ENCODE assay signal across 18 cellular contexts in the genomic region with DNA sequence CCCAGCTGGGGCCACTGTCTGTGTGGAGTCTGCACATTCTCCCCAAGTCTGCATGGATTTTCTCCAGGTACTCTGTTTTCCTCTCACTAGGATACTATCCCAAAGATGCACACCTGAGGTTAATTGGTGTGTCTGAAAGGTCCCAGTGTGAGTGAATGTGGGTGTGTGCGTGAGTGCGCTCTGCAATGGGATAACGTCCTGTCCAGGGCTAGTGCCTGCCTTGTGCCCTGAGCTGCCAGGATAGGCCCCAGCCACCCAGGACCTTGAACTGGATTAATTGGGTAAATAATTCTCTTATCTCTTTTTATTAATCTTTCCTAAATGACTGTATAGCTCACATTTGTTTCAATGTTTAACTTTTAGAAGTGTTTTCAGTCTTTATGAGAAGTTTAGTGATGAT.
"Had no signal": no experiment of that assay in that cellular context is flagged by ENCODE, and none has a peak within 500 bp of the region (broad histone marks: within the 10 kb centered on the region; RNA-seq: fewer than 3 reads in every experiment).

No MANE protein-coding gene starts in this region.

- ATAC-seq: gastrocnemius medialis; psoas muscle; sciatic nerve; stimulated activated naive B cell treated with anti-CD40 and anti-IgM and Interleukin-4, amounts not matched to agents 10 μg/mL and 1 μg/mL and 100 μg/mL, for 72 hours; stimulated activated naive CD8-positive, alpha-beta T cell treated with anti-CD3 and anti-CD28 coated beads, Interleukin-15, amount 100 ng/mL, for 72 hours had no signal

- H3K27ac ChIP-seq: coronary artery, epithelial cell of prostate, esophagus muscularis mucosa, gastrocnemius medialis, psoas muscle, testis, tibial nerve had no signal

- H3K4me1 ChIP-seq: esophagus muscularis mucosa, gastrocnemius medialis, psoas muscle, testis, tibial nerve had no signal

- H3K9me3 ChIP-seq: esophagus muscularis mucosa, gastrocnemius medialis, psoas muscle, testis, tibial nerve had no signal

- H3K27me3 ChIP-seq: testis, tibial nerve had no signal

- DNase-seq: caudate nucleus; effector memory CD4-positive, alpha-beta T cell; gastrocnemius medialis; immature natural killer cell; mammary epithelial cell; occipital lobe; psoas muscle; retina; stimulated activated CD4-positive, alpha-beta T cell treated with anti-CD3 and anti-CD28 coated beads, Interleukin-2, amount 100 ng/mL, for 24 hours; stimulated activated CD4-positive, alpha-beta T cell treated with anti-CD3 and anti-CD28 coated beads, Interleukin-4, amount 100 ng/mL, for 4 hours; stimulated activated naive B cell treated with anti-CD40 and anti-IgM and Interleukin-4, amounts not matched to agents 10 μg/mL and 1 μg/mL and 100 μg/mL, for 72 hours; stimulated activated naive CD8-positive, alpha-beta T cell treated with anti-CD3 and anti-CD28 coated beads, Interleukin-15, amount 100 ng/mL, for 72 hours; testis had no signal

- H3K4me3 ChIP-seq: coronary artery, esophagus muscularis mucosa, gastrocnemius medialis, psoas muscle, testis, tibial nerve had no signal

- H3K36me3 ChIP-seq: esophagus muscularis mucosa, gastrocnemius medialis, tibial nerve had no signal
